14 cellular contexts compared by ENCODE assay signal in the genomic region with DNA sequence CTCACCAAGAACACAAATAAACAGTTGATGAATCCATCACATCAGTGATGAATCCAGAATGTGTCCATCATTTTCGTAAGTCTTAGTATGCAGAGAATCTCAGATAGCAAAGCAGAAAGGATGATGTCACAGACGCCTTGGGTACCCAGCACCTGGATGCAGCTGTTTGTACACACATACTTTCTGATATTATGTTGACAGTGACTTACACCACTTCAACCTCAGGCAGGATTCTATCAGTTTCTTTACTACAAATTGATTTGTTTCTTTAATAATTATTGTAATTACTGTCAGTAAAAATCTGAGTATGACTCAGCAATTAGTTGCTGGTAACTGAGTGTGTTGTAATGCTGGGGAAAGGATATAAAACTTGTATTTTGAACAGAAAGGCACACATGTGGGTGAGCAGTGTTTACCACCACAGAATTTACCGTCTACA.
DNase-seq lines count a peak whose midpoint lies in the region; ATAC-seq and TF ChIP-seq lines count a peak whose summit lies in the region.
"Had no signal": no experiment of that assay in that cellular context is flagged by ENCODE, and none has a peak within 500 bp of the region (broad histone marks: within the 10 kb centered on the region; RNA-seq: fewer than 3 reads in every experiment).

No MANE protein-coding gene starts in this region.

- no peaks in the 10 kb centered on the region for H3K9me3 ChIP-seq in breast epithelium
- H3K9me3 ChIP-seq in OCI-LY7 (ENCODE audit: low read length) = no peaks in the 10 kb centered on the region
- H3K9me3 ChIP-seq in vagina = no peaks in the 10 kb centered on the region
- H3K9me3 ChIP-seq: left ventricle myocardium inferior had no signal

- no peak overlapping the region for H3K4me3 Mint-ChIP-seq in MCF 10A (ENCODE audit: unreplicated experiment)
- peak overlapping the region; percentile 20 to 54 for H3K4me3 Mint-ChIP-seq in effector memory CD8-positive, alpha-beta T cell

- no peaks in the 10 kb centered on the region for H3K9me2 ChIP-seq in OCI-LY7 (ENCODE audit: insufficient read depth, low read length)

- H3K27ac ChIP-seq in breast epithelium (no peak overlapping the region), OCI-LY7 (ENCODE audit: low read depth, low read length, poor library complexity, severe bottlenecking) (no peak overlapping the region), vagina (no peak overlapping the region)
- H3K27ac ChIP-seq: coronary artery, left ventricle myocardium inferior had no signal

- TF ChIP-seq POLR2A in breast epithelium (IDR thresholded peaks at IDR 0.05) (no peak), vagina (IDR thresholded peaks at IDR 0.05) (no peak)

- H3K36me3 Mint-ChIP-seq in MCF 10A (ENCODE audit: insufficient read depth, unreplicated experiment) = no peaks in the 10 kb centered on the region
- peaks cover 17% of the 10 kb centered on the region for H3K36me3 Mint-ChIP-seq in effector memory CD8-positive, alpha-beta T cell (ENCODE audit: insufficient read depth)

- peaks cover 18% of the 10 kb centered on the region for H3K4me1 Mint-ChIP-seq in MCF 10A (ENCODE audit: insufficient read depth, unreplicated experiment)
- peaks cover 67 to 68% of the 10 kb centered on the region in 2 donors for H3K4me1 Mint-ChIP-seq in effector memory CD8-positive, alpha-beta T cell (ENCODE audit: low read depth in 2 of 2)

- no peaks in the 10 kb centered on the region for H4K20me1 ChIP-seq in OCI-LY7 (ENCODE audit: insufficient read depth, low read length)

- peaks cover 15% of the 10 kb centered on the region for H3K9me3 Mint-ChIP-seq in MCF 10A (ENCODE audit: unreplicated experiment)
- peaks cover 11 to 16% of the 10 kb centered on the region in 2 donors for H3K9me3 Mint-ChIP-seq in effector memory CD8-positive, alpha-beta T cell

- H3K4me2 ChIP-seq in OCI-LY7 (ENCODE audit: low read length) = 0 out of 2 replicates have a peak overlapping the region, but pooled peaks have one; percentile 1

- peaks cover 28% of the 10 kb centered on the region; the same call in 1 of the 2 replicates for H3K79me2 ChIP-seq in OCI-LY7 (ENCODE audit: insufficient read depth, low read depth, low read length)

- no peak for TF ChIP-seq CTCF in MCF 10A (IDR thresholded peaks at IDR 0.05; ENCODE audit: unreplicated experiment)
- no peak for TF ChIP-seq CTCF in breast epithelium (IDR thresholded peaks at IDR 0.05)
- TF ChIP-seq CTCF in OCI-LY7 (conservative IDR thresholded peaks at IDR 0.05; ENCODE audit: low read length) = no peak
- no peak for TF ChIP-seq CTCF in vagina (IDR thresholded peaks at IDR 0.05)

- H3K4me3 ChIP-seq in breast epithelium (no peak overlapping the region), OCI-LY7 (ENCODE audit: low read depth, low read length, poor library complexity, severe bottlenecking) (no peak overlapping the region), vagina (no peak overlapping the region)
- H3K4me3 ChIP-seq: coronary artery, left ventricle myocardium inferior had no signal

- CTCF ChIA-PET in MCF 10A (lab: Yijun Ruan, JAX) (no interaction called here), OCI-LY7 (lab: Charles Lee; ENCODE audit: unreplicated experiment) (no interaction called here)

- DNase-seq in MCF 10A (ENCODE audit: unreplicated experiment) (peak; percentile 20), breast epithelium (ENCODE audit: low spot score in 2 of 2) (no peak), OCI-LY7 (ENCODE audit: low spot score) (no peak), sciatic nerve (ENCODE audit: low spot score) (no peak), NCI-H748 (lab: John Stamatoyannopoulos, UW; ENCODE audit: unreplicated experiment) (no peak), cardiac septum (ENCODE audit: low spot score) (no peak), vagina (ENCODE audit: extremely low spot score in 2 of 2) (no peak)
- no peak for DNase-seq in effector memory CD8-positive, alpha-beta T cell
- DNase-seq: Calu3, Kasumi-1, left ventricle myocardium inferior, small intestine had no signal

- no peaks in the 10 kb centered on the region for H3K4me1 ChIP-seq in breast epithelium
- peaks cover 41% of the 10 kb centered on the region for H3K4me1 ChIP-seq in OCI-LY7 (ENCODE audit: insufficient read depth, low read length, poor library complexity, severe bottlenecking)
- no peaks in the 10 kb centered on the region for H3K4me1 ChIP-seq in vagina
- H3K4me1 ChIP-seq: left ventricle myocardium inferior had no signal

- no peak for ATAC-seq in effector memory CD8-positive, alpha-beta T cell (replicated peaks)
- ATAC-seq in sciatic nerve = no peak

- intact Hi-C loops in MCF 10A (cut with micrococcal nuclease) (no loop called here), breast epithelium (cut with DNase I; ENCODE audit: low total_unique reads) (no loop called here), OCI-LY7 (cut with micrococcal nuclease; ENCODE audit: unreplicated experiment) (no loop called here), sciatic nerve (cut with DNase I) (no loop called here), cardiac septum (cut with DNase I) (no loop called here), vagina (cut with DNase I) (no loop called here)

- H2AFZ ChIP-seq in OCI-LY7 (ENCODE audit: low read length) = no peak overlapping the region

- POLR2A ChIA-PET in MCF 10A (lab: Yijun Ruan, JAX) = no interaction called here
- POLR2A ChIA-PET in OCI-LY7 (lab: Charles Lee) = interaction anchor here (0.6 to 1.4 kb wide), 3 partner anchors 13 to 1827 kb away, joined by 3 read pairs; no protein-coding TSS in a partner anchor

- no TSS peak for BruUV-seq in MCF 10A (replicated peaks; lab: Mats Ljungman, UMichigan)
- no TSS peak for BruUV-seq in OCI-LY7 (replicated peaks; lab: Mats Ljungman, UMichigan)

- H3K36me3 ChIP-seq in breast epithelium (no peaks in the 10 kb centered on the region), OCI-LY7 (ENCODE audit: insufficient read depth, low read length) (peaks cover 20% of the 10 kb centered on the region), vagina (no peaks in the 10 kb centered on the region)

- H3K27ac Mint-ChIP-seq in MCF 10A (ENCODE audit: low read depth, unreplicated experiment) = peak overlapping the region; percentile 40
- peak overlapping the region in 1 of 2 donors; percentile 82 for H3K27ac Mint-ChIP-seq in effector memory CD8-positive, alpha-beta T cell
- H3K27ac Mint-ChIP-seq: activated T-helper 2 cell treated with anti-CD3 and anti-CD28 coated beads, Interferon-gamma antibody, Interleukin-2, Interleukin-4, amounts not matched to agents 10 μg/mL and 5 μg/mL and 100 μg/mL, durations not matched to agents 14 hours and 24 hours and 36 hours had no signal

- H3K27me3 ChIP-seq in breast epithelium = no peaks in the 10 kb centered on the region
- H3K27me3 ChIP-seq in vagina = no peaks in the 10 kb centered on the region

- no peaks in the 10 kb centered on the region for H3K27me3 Mint-ChIP-seq in MCF 10A (ENCODE audit: insufficient read depth, unreplicated experiment)
- no peaks in the 10 kb centered on the region for H3K27me3 Mint-ChIP-seq in effector memory CD8-positive, alpha-beta T cell
